ENCODE assay signal across 35 cellular contexts in the genomic region with DNA sequence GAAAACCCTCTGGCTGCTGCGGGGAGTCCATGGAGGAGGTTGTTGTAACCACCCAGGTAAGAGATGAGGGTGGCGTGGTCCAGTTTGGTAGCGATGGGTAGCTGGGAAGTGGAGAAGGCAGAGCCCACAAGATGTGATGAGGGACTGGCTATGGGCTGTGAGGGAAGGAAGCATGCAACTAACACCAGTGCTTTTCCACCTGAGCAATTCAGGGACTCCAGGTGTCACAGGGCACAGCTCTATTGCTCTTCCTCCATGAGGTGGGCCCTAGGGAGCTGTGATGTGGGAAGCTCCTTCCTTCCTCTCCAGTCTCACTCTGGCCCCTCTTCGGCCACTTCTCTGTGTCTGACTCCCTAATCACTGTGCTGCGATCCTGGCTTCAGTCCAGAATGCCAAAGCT. TPM values are rescaled to one million over a fixed set of nuclear protein-coding genes. Genes with fewer than 3 reads are reported as not detected.
"Had no signal": no experiment of that assay in that cellular context is flagged by ENCODE, and none has a peak within 500 bp of the region (broad histone marks: within the 10 kb centered on the region; RNA-seq: fewer than 3 reads in every experiment).

No MANE protein-coding gene starts in this region.

- H3K36me3 ChIP-seq: ovary, spleen, stomach, thoracic aorta, thyroid gland, tibial nerve, upper lobe of left lung, vagina had no signal

- H3K4me2 ChIP-seq: smooth muscle cell had no signal

- H3K4me3 Mint-ChIP-seq: naive thymus-derived CD8-positive, alpha-beta T cell; natural killer cell treated with Interleukin-12 subunit alpha and Interleukin-12 subunit beta and Interleukin-15 and Interleukin-18, amount 100 ng/mL, for 72 hours; nephron progenitor cell; neural crest cell; stimulated activated naive B cell treated with anti-CD40 and anti-IgM and Interleukin-4, amounts not matched to agents 10 μg/mL and 1 μg/mL and 100 μg/mL, for 72 hours; stimulated activated naive CD8-positive, alpha-beta T cell treated with anti-CD3 and anti-CD28 coated beads, Interleukin-15, Interleukin-2, amounts not matched to agents 100 ng/mL and 50 ng/mL, for 24 hours had no signal

- H3K36me3 Mint-ChIP-seq: naive thymus-derived CD8-positive, alpha-beta T cell; natural killer cell treated with Interleukin-12 subunit alpha and Interleukin-12 subunit beta and Interleukin-15 and Interleukin-18, amount 100 ng/mL, for 72 hours; stimulated activated naive B cell treated with anti-CD40 and anti-IgM and Interleukin-4, amounts not matched to agents 10 μg/mL and 1 μg/mL and 100 μg/mL, for 72 hours had no signal

- H3K27ac ChIP-seq: ovary, parathyroid adenoma, psoas muscle, skin epidermis, spleen, stomach, thoracic aorta, thyroid gland, tibial nerve, upper lobe of left lung, vagina had no signal

- H2AFZ ChIP-seq: parathyroid adenoma had no signal

- H3K9me3 Mint-ChIP-seq: natural killer cell treated with Interleukin-12 subunit alpha and Interleukin-12 subunit beta and Interleukin-15 and Interleukin-18, amount 100 ng/mL, for 72 hours; stimulated activated naive CD8-positive, alpha-beta T cell treated with anti-CD3 and anti-CD28 coated beads, Interleukin-15, Interleukin-2, amounts not matched to agents 100 ng/mL and 50 ng/mL, for 24 hours had no signal

- H3K27me3 ChIP-seq: ovary, thyroid gland, upper lobe of left lung, vagina had no signal

- H3K4me3 ChIP-seq: ovary, psoas muscle, skin epidermis, smooth muscle cell, spleen, stomach, thoracic aorta, thyroid gland, tibial nerve, upper lobe of left lung, vagina had no signal

- ATAC-seq: naive thymus-derived CD8-positive, alpha-beta T cell; natural killer cell treated with Interleukin-12 subunit alpha and Interleukin-12 subunit beta and Interleukin-15 and Interleukin-18, amount 100 ng/mL, for 72 hours; psoas muscle; right cardiac atrium; sciatic nerve; stimulated activated naive B cell treated with anti-CD40 and anti-IgM and Interleukin-4, amounts not matched to agents 10 μg/mL and 1 μg/mL and 100 μg/mL, for 72 hours had no signal

- H3K4me1 ChIP-seq: parathyroid adenoma, psoas muscle, stomach, thyroid gland, tibial nerve, upper lobe of left lung, vagina had no signal

- H3K27ac Mint-ChIP-seq: natural killer cell treated with Interleukin-12 subunit alpha and Interleukin-12 subunit beta and Interleukin-15 and Interleukin-18, amount 100 ng/mL, for 72 hours; nephron progenitor cell; progenitor cell of endocrine pancreas; stimulated activated naive B cell treated with anti-CD40 and anti-IgM and Interleukin-4, amounts not matched to agents 10 μg/mL and 1 μg/mL and 100 μg/mL, for 72 hours; stimulated activated naive CD8-positive, alpha-beta T cell treated with anti-CD3 and anti-CD28 coated beads, Interleukin-15, Interleukin-2, amounts not matched to agents 100 ng/mL and 50 ng/mL, for 24 hours had no signal

- H3K9me3 ChIP-seq: ovary, psoas muscle, thoracic aorta, thyroid gland, upper lobe of left lung, vagina had no signal

- DNase-seq: naive thymus-derived CD8-positive, alpha-beta T cell; nephron progenitor cell; occipital lobe; ovary; posterior cingulate gyrus; psoas muscle; right cardiac atrium; spleen; stimulated activated CD4-positive, alpha-beta T cell treated with anti-CD3 and anti-CD28 coated beads, Interleukin-12 subunit alpha, Interleukin-12 subunit beta, amount 100 ng/mL, for 4 hours; stimulated activated CD4-positive, alpha-beta T cell treated with anti-CD3 and anti-CD28 coated beads, Interleukin-1b, Interleukin-23, amount 100 ng/mL, for 48 hours; stimulated activated CD4-positive, alpha-beta T cell treated with anti-CD3 and anti-CD28 coated beads, Interleukin-4, amount 100 ng/mL, for 1 hour; stimulated activated CD4-positive, alpha-beta T cell treated with anti-CD3 and anti-CD28 coated beads, Interleukin-4, amount 100 ng/mL, for 4 hours; stimulated activated CD8-positive, alpha-beta memory T cell treated with anti-CD3 and anti-CD28 coated beads, Interleukin-4, amount 100 ng/mL, for 48 hours; stimulated activated naive B cell treated with anti-CD40 and anti-IgM and Interleukin-4, amounts not matched to agents 10 μg/mL and 1 μg/mL and 100 μg/mL, for 72 hours; stimulated activated naive CD4-positive, alpha-beta T cell treated with Interleukin-2 at 50 U/mL for 16 hours; stomach; thyroid gland; trophoblast cell; upper lobe of left lung had no signal

- H3K9ac ChIP-seq: parathyroid adenoma had no signal

RNA-seq across cellular contexts. Expression of a gene that starts 32.4 kb away (rescaled TPM):
- total RNA-seq: naive thymus-derived CD8-positive, alpha-beta T cell; natural killer cell treated with Interleukin-12 subunit alpha and Interleukin-12 subunit beta and Interleukin-15 and Interleukin-18, amount 100 ng/mL, for 72 hours; neural crest cell; occipital lobe; osteoblast; ovary; progenitor cell of endocrine pancreas; psoas muscle; renal cortical epithelial cell; right cardiac atrium; sciatic nerve; smooth muscle cell; spleen; stomach; subcutaneous adipose tissue; temporal lobe; thoracic aorta; thyroid gland; tibial nerve; upper lobe of left lung; ureter; vagina had no signal
- polyA plus RNA-seq: naive thymus-derived CD8-positive, alpha-beta T cell; ovary; psoas muscle; right cardiac atrium; smooth muscle cell; spleen; stomach had no signal

RNA-seq across cellular contexts. Expression of a gene that starts 52.5 kb away (rescaled TPM):
- total RNA-seq: naive thymus-derived CD8-positive, alpha-beta T cell; natural killer cell treated with Interleukin-12 subunit alpha and Interleukin-12 subunit beta and Interleukin-15 and Interleukin-18, amount 100 ng/mL, for 72 hours; osteoblast; renal cortical epithelial cell; right cardiac atrium; sciatic nerve; stomach; thyroid gland; tibial nerve; ureter had no signal
- polyA plus RNA-seq: naive thymus-derived CD8-positive, alpha-beta T cell had no signal
